Comparison of ENCODE assay signal across 8 cellular contexts in genomic region chr11:62770778-62771143, GRCh38. TPM values are rescaled to one million over a fixed set of nuclear protein-coding genes. Genes with fewer than 3 reads are reported as not detected.
DNase-seq lines count a peak whose midpoint lies in the region; ATAC-seq and TF ChIP-seq lines count a peak whose summit lies in the region.

No MANE protein-coding gene starts in this region.

- H3K79me2 ChIP-seq in OCI-LY1 (ENCODE audit: insufficient read depth, low read length) = no peaks in the 10 kb centered on the region

- peak overlapping the region; percentile 99 for H3K4me2 ChIP-seq in OCI-LY1 (ENCODE audit: low read length)

- H3K4me1 ChIP-seq in OCI-LY1 (ENCODE audit: insufficient read depth, low read length, severe bottlenecking) = peaks cover 25% of the 10 kb centered on the region
- peaks cover 4 to 23% (median 17%) of the 10 kb centered on the region in 4 donors for H3K4me1 ChIP-seq in liver (ENCODE audit: control insufficient read depth in 4 of 4, insufficient read depth in 4 of 4, low read length in 3 of 4)

- H3K9me2 ChIP-seq in OCI-LY1 (ENCODE audit: low read depth, low read length) = no peaks in the 10 kb centered on the region

- H4K20me1 ChIP-seq in OCI-LY1 (ENCODE audit: insufficient read depth, low read length) = no peaks in the 10 kb centered on the region

- H2AFZ ChIP-seq in OCI-LY1 (ENCODE audit: low read length) = peak overlapping the region; percentile 58

- H3F3A ChIP-seq in OCI-LY1 (ENCODE audit: insufficient read depth, low read length) = no peaks in the 10 kb centered on the region

- H3K9me3 ChIP-seq in AG04450 (ENCODE audit: control insufficient read depth, insufficient read depth, low read length) = no peaks in the 10 kb centered on the region
- H3K9me3 ChIP-seq in OCI-LY1 (ENCODE audit: low read length) = no peaks in the 10 kb centered on the region
- no peaks in the 10 kb centered on the region for H3K9me3 ChIP-seq in liver (ENCODE audit: control insufficient read depth in 4 of 4, low read length in 3 of 4)

- POLR2A ChIA-PET in AG04450 (lab: Yijun Ruan, JAX) = interaction anchor here (0.6 to 3.1 kb wide), 9 partner anchors 9 to 105 kb away, joined by 3 to 21 read pairs (median 6); partner anchors contain the start of genes C11orf98, CSKMT, HNRNPUL2 and POLR2G

- H3K4me3 ChIP-seq in AG04450 (ENCODE audit: low read depth, low read length) (peak overlapping the region; percentile 55), OCI-LY1 (ENCODE audit: low read depth, low read length, poor library complexity, severe bottlenecking) (peak overlapping the region; percentile 95), liver (ENCODE audit: low read depth in 1 of 3, low read length in 3 of 3) (peak overlapping the region; percentile 66 to 70 (median 68))

- peaks cover 17% of the 10 kb centered on the region; the same call in 1 of the 2 replicates for H3K36me3 ChIP-seq in OCI-LY1 (ENCODE audit: insufficient read depth, low read length)
- peaks cover 2 to 23% (median 11%) of the 10 kb centered on the region in 4 donors for H3K36me3 ChIP-seq in liver (ENCODE audit: control insufficient read depth in 4 of 4, insufficient read depth in 3 of 4, low read depth in 1 of 4, low read length in 3 of 4)

- TF ChIP-seq CTCF in AG04450 (IDR thresholded peaks at IDR 0.05; ENCODE audit: low read depth, low read length) (no peak), OCI-LY1 (IDR thresholded peaks at IDR 0.05; ENCODE audit: low read length) (no peak), liver (IDR thresholded peaks at IDR 0.05; ENCODE audit: low read depth, low read length, missing input control) (no peak)

- H3K27me3 ChIP-seq in AG04450 (ENCODE audit: control insufficient read depth, insufficient read depth, low read length) (no peaks in the 10 kb centered on the region), OCI-LY1 (ENCODE audit: insufficient read depth, low read length) (no peaks in the 10 kb centered on the region), liver (ENCODE audit: control insufficient read depth in 4 of 4, insufficient read depth in 4 of 4, low read length in 3 of 4) (no peaks in the 10 kb centered on the region)

- DNase-seq in AG04450 (ENCODE audit: low read depth, low spot score) (no peak), caudate nucleus (lab: John Stamatoyannopoulos, UW) (peak in 39 of 61 donors; percentile 11 to 83 (median 66)), NK-92 (lab: John Stamatoyannopoulos, UW; ENCODE audit: unreplicated experiment) (no peak), NCI-H187 treated with DMSO at 0.1 percent for 48 hours (lab: John Stamatoyannopoulos, UW) (no peak)

- CTCF ChIA-PET in AG04450 (lab: Charles Lee) = interaction anchor here (0.6 to 1.7 kb wide), 3 partner anchors 9 to 157 kb away, joined by 3 to 9 read pairs (median 3); partner anchors contain the start of gene POLR2G

- under 1% methylated on average over 18 of the region's 18 CpGs for WGBS in liver

- no peak for TF ChIP-seq RAD21 in liver (IDR thresholded peaks at IDR 0.05)

- peak overlapping the region; percentile 86 for H3K9ac ChIP-seq in OCI-LY1 (ENCODE audit: low read length)
- peak overlapping the region; percentile 35 to 57 for H3K9ac ChIP-seq in liver (ENCODE audit: low read depth in 1 of 2, low read length in 2 of 2)

- H3K27ac ChIP-seq in AG04450 (ENCODE audit: low read depth, low read length) (peak overlapping the region; percentile 75), OCI-LY1 (ENCODE audit: low read depth, low read length, poor library complexity, severe bottlenecking) (peak overlapping the region; percentile 90), caudate nucleus (ENCODE audit: low read depth, low read length) (peak overlapping the region; percentile 97), liver (ENCODE audit: low read depth in 1 of 2, low read length in 2 of 2) (peak overlapping the region; percentile 94), temporal lobe (ENCODE audit: low read depth, low read length) (peak overlapping the region; percentile 75)

- peak; percentile 8 for ATAC-seq in GM18909 (IDR thresholded peaks at IDR 0.05; ENCODE audit: poor library complexity, unreplicated experiment)

TF ChIP-seq in liver, 16 proteins besides CTCF, POLR2A, EP300 and RAD21:
- TF ChIP-seq GABPA (IDR thresholded peaks at IDR 0.05 in 1 of 2, conservative IDR thresholded peaks at IDR 0.05 in 1 of 2) (peak in 1 of 2 donors; percentile 41), FOXA1 (IDR thresholded peaks at IDR 0.05) (no peak), FOXA2 (IDR thresholded peaks at IDR 0.05) (no peak)

RNA-seq across cellular contexts. Expression of gene TAF6L, which starts 0.4 kb away (rescaled TPM):
- polyA plus RNA-seq in AG04450 (2011; rRNA removed) (8.9 and 13.4 TPM in 2 replicates), liver (10 to 100 TPM in 1 of 2 donors, 1 to 10 TPM in 1; 5.8 to 12.8 TPM)
- 15.9 and 17.9 TPM in 2 replicates for polyA minus RNA-seq in AG04450 (2011; rRNA and poly(A)+ RNA removed)
- total RNA-seq in liver (10 to 100 TPM in 1 of 2 donors, 1 to 10 TPM in 1; 8.5 to 25.2 TPM), temporal lobe (11.6 TPM)

RNA-seq across cellular contexts. Expression of gene POLR2G, which starts 9.4 kb away (rescaled TPM):
- polyA plus RNA-seq in AG04450 (2011; rRNA removed) = 213 and 215 TPM in 2 replicates
- polyA minus RNA-seq in AG04450 (2011; rRNA and poly(A)+ RNA removed) = 129 and 168 TPM in 2 replicates
- total RNA-seq in liver = 10 to 100 TPM; 21.9 to 29.0 TPM
- 10 to 100 TPM; 42.4 to 46.9 TPM for polyA plus RNA-seq in liver
- total RNA-seq in temporal lobe = 49.2 TPM

RNA-seq across cellular contexts. Expression of gene TMEM179B, which starts 16.4 kb away (rescaled TPM):
- 51.7 and 63.8 TPM in 2 replicates for polyA plus RNA-seq in AG04450 (2011; rRNA removed)
- polyA minus RNA-seq in AG04450 (2011; rRNA and poly(A)+ RNA removed) = 53.0 and 70.3 TPM in 2 replicates
- total RNA-seq in liver = 10 to 100 TPM; 21.1 to 28.4 TPM
- polyA plus RNA-seq in liver = 10 to 100 TPM; 37.0 to 81.4 TPM
- total RNA-seq in temporal lobe = 8.4 TPM

RNA-seq across cellular contexts. Expression of gene ZBTB3, which starts 16.8 kb away (rescaled TPM):
- 3.2 and 3.7 TPM in 2 replicates for polyA plus RNA-seq in AG04450 (2011; rRNA removed)
- polyA minus RNA-seq in AG04450 (2011; rRNA and poly(A)+ RNA removed) = 9.9 and 11.7 TPM in 2 replicates
- 1 to 10 TPM; 5.9 to 6.4 TPM for total RNA-seq in liver
- 1 to 10 TPM; 1.5 to 2.6 TPM for polyA plus RNA-seq in liver
- 7.9 TPM for total RNA-seq in temporal lobe

RNA-seq across cellular contexts. Expression of gene TMEM223, which starts 21.0 kb away (rescaled TPM):
- polyA plus RNA-seq in AG04450 (2011; rRNA removed) (12.3 and 13.5 TPM in 2 replicates), liver (10 to 100 TPM; 14.2 to 23.8 TPM)
- polyA minus RNA-seq in AG04450 (2011; rRNA and poly(A)+ RNA removed) = 5.0 and 5.1 TPM in 2 replicates
- total RNA-seq in liver (10 to 100 TPM in 1 of 2 donors, 1 to 10 TPM in 1; 9.2 to 11.8 TPM), temporal lobe (7.9 TPM)

Comparison
In these comparisons a context has a peak if more than half of its experiments do, and no peak if none do; other contexts are left out.
1. DNase-seq: peak in caudate nucleus (39 of 61); none in AG04450 (single experiment), NK-92 (single experiment) and NCI-H187 treated with DMSO at 0.1 percent for 48 hours (single experiment).
2. Peak in every context shown above with its lines, with median percentiles within 50 percentile points of each other: H3K27ac ChIP-seq and H3K4me3 ChIP-seq.